ENCODE assay signal across 8 cellular contexts in genomic region chr6:140319209-140319608, GRCh38.
DNase-seq lines count a peak whose midpoint lies in the region; ATAC-seq and TF ChIP-seq lines count a peak whose summit lies in the region.

No MANE protein-coding gene starts in this region.

- H3K4me1 Mint-ChIP-seq in activated CD4-positive, alpha-beta memory T cell treated with anti-CD3 and anti-CD28 coated beads for 36 hours (ENCODE audit: low read depth): no peaks in the 10 kb centered on the region
- peaks cover 6% of the 10 kb centered on the region for H3K4me1 Mint-ChIP-seq in neural progenitor cell

- no peaks in the 10 kb centered on the region for H3K9me3 Mint-ChIP-seq in activated CD4-positive, alpha-beta memory T cell treated with anti-CD3 and anti-CD28 coated beads for 36 hours
- H3K9me3 Mint-ChIP-seq in neural progenitor cell: no peaks in the 10 kb centered on the region

- H3K9me3 ChIP-seq in skeletal muscle satellite cell (replicated peaks; ENCODE audit: low read length): no peaks in the 10 kb centered on the region
- H3K9me3 ChIP-seq in neural progenitor cell (ENCODE audit: low read depth): no peaks in the 10 kb centered on the region

- H3K36me3 ChIP-seq in skeletal muscle satellite cell (ENCODE audit: insufficient read depth, low read length) (no peaks in the 10 kb centered on the region), neural progenitor cell (no peaks in the 10 kb centered on the region)

- H3K4me1 ChIP-seq in skeletal muscle satellite cell (ENCODE audit: control insufficient read depth, insufficient read depth, low read length) (peaks cover 20% of the 10 kb centered on the region), neural progenitor cell (peaks cover 12% of the 10 kb centered on the region)

- no peaks in the 10 kb centered on the region for H3K27me3 ChIP-seq in skeletal muscle satellite cell (ENCODE audit: control insufficient read depth, insufficient read depth, low read length)
- no peaks in the 10 kb centered on the region for H3K27me3 ChIP-seq in neural progenitor cell

- H3K4me3 Mint-ChIP-seq in activated CD4-positive, alpha-beta memory T cell treated with anti-CD3 and anti-CD28 coated beads for 36 hours: no peak overlapping the region
- no peak overlapping the region for H3K4me3 Mint-ChIP-seq in neural progenitor cell

- H2AFZ ChIP-seq in neural progenitor cell (replicated peaks): no peak overlapping the region

- H3K9ac ChIP-seq in skeletal muscle satellite cell (ENCODE audit: low read depth, low read length): peak overlapping the region; percentile 38
- H3K9ac ChIP-seq in neural progenitor cell: no peak overlapping the region

- CTCF ChIA-PET in activated CD4-positive, alpha-beta memory T cell treated with anti-CD3 and anti-CD28 coated beads for 36 hours (lab: Charles Lee): no interaction called here

- no peak for TF ChIP-seq CTCF in cardiac fibroblast (IDR thresholded peaks at IDR 0.05; ENCODE audit: low read depth, low read length)
- no peak for TF ChIP-seq CTCF in neural progenitor cell (IDR thresholded peaks at IDR 0.05)

- no peaks in the 10 kb centered on the region for H3K27me3 Mint-ChIP-seq in activated CD4-positive, alpha-beta memory T cell treated with anti-CD3 and anti-CD28 coated beads for 36 hours
- no peaks in the 10 kb centered on the region for H3K27me3 Mint-ChIP-seq in neural progenitor cell (ENCODE audit: insufficient read depth, low read depth)

- no peaks in the 10 kb centered on the region for H3F3A ChIP-seq in neural progenitor cell (ENCODE audit: low read depth)

- peak overlapping the region in 1 of 2 donors; percentile 2 for H3K4me3 ChIP-seq in cardiac fibroblast (replicated peaks in 1 of 2; ENCODE audit: low read depth in 2 of 2, low read length in 2 of 2)
- peak overlapping the region; percentile 45 for H3K4me3 ChIP-seq in skeletal muscle satellite cell (ENCODE audit: low read length)
- H3K4me3 ChIP-seq in neural progenitor cell: no peak overlapping the region

- H3K79me2 ChIP-seq in neural progenitor cell (ENCODE audit: low read depth): no peaks in the 10 kb centered on the region

- peak; percentile 91 for ATAC-seq in GM19395 (IDR thresholded peaks at IDR 0.05; ENCODE audit: unreplicated experiment)
- peak; percentile 86 for ATAC-seq in HG03095 (IDR thresholded peaks at IDR 0.05; ENCODE audit: unreplicated experiment)

- H3K36me3 Mint-ChIP-seq in activated CD4-positive, alpha-beta memory T cell treated with anti-CD3 and anti-CD28 coated beads for 36 hours: no peaks in the 10 kb centered on the region
- no peaks in the 10 kb centered on the region for H3K36me3 Mint-ChIP-seq in neural progenitor cell

- intact Hi-C loops in activated CD4-positive, alpha-beta memory T cell treated with anti-CD3 and anti-CD28 coated beads for 36 hours (cut with micrococcal nuclease): no loop called here

- H3K27ac ChIP-seq in neural progenitor cell: no peak overlapping the region

- no peaks in the 10 kb centered on the region for H4K20me1 ChIP-seq in neural progenitor cell (ENCODE audit: low read depth)

- POLR2A ChIA-PET in activated CD4-positive, alpha-beta memory T cell treated with anti-CD3 and anti-CD28 coated beads for 36 hours (lab: Charles Lee): no interaction called here

- H3K4me2 ChIP-seq in skeletal muscle satellite cell (ENCODE audit: low read length) (peak overlapping the region; percentile 65), neural progenitor cell (no peak overlapping the region)

- H3K27ac Mint-ChIP-seq in activated CD4-positive, alpha-beta memory T cell treated with anti-CD3 and anti-CD28 coated beads for 36 hours: no peak overlapping the region
- no peak overlapping the region for H3K27ac Mint-ChIP-seq in neural progenitor cell

- DNase-seq in cardiac fibroblast (ENCODE audit: low read depth in 2 of 2) (peak; percentile 58 to 64), neural progenitor cell (ENCODE audit: low spot score) (no peak), NCI-H1105 treated with DMSO at 0.1 percent for 48 hours (lab: John Stamatoyannopoulos, UW) (no peak)
- DNase-seq in activated T-cell treated with anti-CD3 and anti-CD28 coated beads, Interleukin-2, amount 50 U/mL, for 1 hour: no peak
- no peak for DNase-seq in activated CD4-positive, alpha-beta memory T cell treated with anti-CD3 and anti-CD28 coated beads for 36 hours

Comparison
In these comparisons a context has a peak if more than half of its experiments do, and no peak if none do; other contexts are left out.
1. DNase-seq: peak in cardiac fibroblast (2 of 2); none in activated T-cell treated with anti-CD3 and anti-CD28 coated beads, Interleukin-2, amount 50 U/mL, for 1 hour (single experiment), activated CD4-positive, alpha-beta memory T cell treated with anti-CD3 and anti-CD28 coated beads for 36 hours (single experiment), neural progenitor cell (single experiment) and NCI-H1105 treated with DMSO at 0.1 percent for 48 hours (single experiment).